Comparison of ENCODE assay signal across 9 cellular contexts in the genomic region with DNA sequence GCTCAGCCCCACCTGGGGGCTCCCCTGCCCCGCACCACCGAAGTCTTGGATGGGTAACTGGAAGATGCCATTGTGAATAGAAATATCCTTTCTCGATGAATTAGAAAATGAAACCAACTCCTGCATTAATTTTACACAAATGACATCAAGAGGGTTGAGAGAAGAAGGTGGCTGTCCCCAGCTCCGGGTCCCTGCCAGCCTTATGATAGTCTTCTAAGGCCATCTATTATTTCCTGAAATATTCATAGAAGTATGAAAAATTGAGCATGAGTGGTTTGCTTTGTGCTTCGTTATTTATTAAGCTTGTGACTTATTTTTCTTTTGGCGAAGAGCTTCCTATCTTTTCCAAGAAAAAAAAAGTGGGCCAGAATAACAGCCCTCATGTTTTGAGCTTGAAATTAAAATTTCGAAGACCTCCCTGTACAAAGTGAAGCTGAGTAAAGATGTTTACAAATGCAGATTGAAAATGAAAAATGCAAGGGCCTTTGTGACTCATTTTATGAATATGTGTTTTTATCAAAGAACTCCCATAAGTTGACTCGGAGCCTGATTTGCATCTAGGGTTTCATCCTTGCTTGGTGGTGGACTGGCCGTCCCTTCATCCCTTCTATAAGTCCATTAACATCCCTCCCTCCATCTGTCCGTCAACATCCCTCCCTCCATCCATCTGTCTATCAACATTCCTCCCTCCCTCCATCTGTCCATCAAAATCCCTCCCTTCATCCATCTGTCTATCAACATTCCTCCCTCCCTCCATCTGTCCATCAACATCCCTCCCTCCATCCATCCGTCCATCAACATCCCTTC. TPM values are rescaled to one million over a fixed set of nuclear protein-coding genes. Genes with fewer than 3 reads are reported as not detected.
DNase-seq lines count a peak whose midpoint lies in the region; ATAC-seq and TF ChIP-seq lines count a peak whose summit lies in the region.
"Had no signal": no experiment of that assay in that cellular context is flagged by ENCODE, and none has a peak within 500 bp of the region (broad histone marks: within the 10 kb centered on the region; RNA-seq: fewer than 3 reads in every experiment).

No MANE protein-coding gene starts in this region.

- CTCF ChIA-PET in BJ (lab: Yijun Ruan, JAX), result interaction anchor here (0.6 to 0.8 kb wide), 2 partner anchors 11 to 32 kb away, joined by 3 read pairs; no protein-coding TSS in a partner anchor

- H3K4me3 ChIP-seq in BJ (ENCODE audit: low read depth, low read length) (peak overlapping the region; percentile 58), OCI-LY3 (ENCODE audit: low read length) (peak overlapping the region; percentile 65), fibroblast of mammary gland (ENCODE audit: control insufficient read depth, low read depth, low read length) (peak overlapping the region; percentile 35), retinal pigment epithelial cell (ENCODE audit: low read length) (peak overlapping the region; percentile 49)

- H3K79me2 ChIP-seq in OCI-LY3 (ENCODE audit: low read length), result no peaks in the 10 kb centered on the region

- H3K4me2 ChIP-seq in OCI-LY3 (ENCODE audit: low read length), result peak overlapping the region; percentile 64

- peak overlapping the region; percentile 12; the same call in 1 of the 2 replicates for H3K27ac ChIP-seq in OCI-LY3 (ENCODE audit: low read length)

- TF ChIP-seq CTCF in BJ (IDR thresholded peaks at IDR 0.05; ENCODE audit: insufficient read depth, low read depth, low read length), result no peak
- TF ChIP-seq CTCF in OCI-LY3 (IDR thresholded peaks at IDR 0.05; ENCODE audit: low read depth, low read length), result no peak
- no peak for TF ChIP-seq CTCF in fibroblast of mammary gland (conservative IDR thresholded peaks at IDR 0.05; ENCODE audit: control insufficient read depth, insufficient read depth, low read depth, low read length)
- no peak for TF ChIP-seq CTCF in retinal pigment epithelial cell (conservative IDR thresholded peaks at IDR 0.05; ENCODE audit: low read depth, low read length)

- peaks cover 12% of the 10 kb centered on the region for H3K4me1 ChIP-seq in OCI-LY3 (ENCODE audit: low read length)

- H3K36me3 ChIP-seq in BJ (ENCODE audit: control insufficient read depth, insufficient read depth, low read length) (no peaks in the 10 kb centered on the region), OCI-LY3 (replicated peaks; ENCODE audit: low read depth, low read length) (no peaks in the 10 kb centered on the region)

- peak; percentile 36 for ATAC-seq in GM21423 (IDR thresholded peaks at IDR 0.05; ENCODE audit: unreplicated experiment)
- ATAC-seq: HCT116 had no signal

- POLR2A ChIA-PET in BJ (lab: Charles Lee), result no interaction called here

- no peak for DNase-seq in BJ (ENCODE audit: low read depth)
- DNase-seq in fibroblast of mammary gland (ENCODE audit: low read depth), result peak; percentile 11
- DNase-seq in retinal pigment epithelial cell (ENCODE audit: low read depth), result no peak
- DNase-seq in NCI-H1417 treated with DMSO at 0.1 percent for 48 hours (lab: John Stamatoyannopoulos, UW), result no peak
- DNase-seq in HT-29 (ENCODE audit: low spot score), result no peak
- DNase-seq in cortex of kidney (lab: John Stamatoyannopoulos, UW), result no peak

- H3K27me3 ChIP-seq in BJ (ENCODE audit: control insufficient read depth, insufficient read depth, low read length) (peaks cover 4% of the 10 kb centered on the region), OCI-LY3 (ENCODE audit: low read depth, low read length) (no peaks in the 10 kb centered on the region)

- no peak overlapping the region for H3K9ac ChIP-seq in OCI-LY3 (ENCODE audit: low read length)

- no peak overlapping the region for H2AFZ ChIP-seq in OCI-LY3 (ENCODE audit: low read depth, low read length)

- H4K20me1 ChIP-seq in OCI-LY3 (ENCODE audit: insufficient read depth, low read length), result no peaks in the 10 kb centered on the region

- no peaks in the 10 kb centered on the region for H3K9me3 ChIP-seq in OCI-LY3 (ENCODE audit: insufficient read depth, low read length)

RNA-seq across cellular contexts. Expression of a gene that starts 20.5 kb away (rescaled TPM):
- polyA plus RNA-seq in BJ (2011; rRNA removed), result 1.8 and 2.0 TPM in 2 replicates
- polyA minus RNA-seq in BJ (2011; rRNA and poly(A)+ RNA removed), result 0.15 and 0.66 TPM in 2 replicates
- total RNA-seq in HT-29 (2014; rRNA removed; shearing (Covaris generic)), result not detected in 2 replicates
